Comparison of ENCODE assay signal across 9 cellular contexts in the genomic region with DNA sequence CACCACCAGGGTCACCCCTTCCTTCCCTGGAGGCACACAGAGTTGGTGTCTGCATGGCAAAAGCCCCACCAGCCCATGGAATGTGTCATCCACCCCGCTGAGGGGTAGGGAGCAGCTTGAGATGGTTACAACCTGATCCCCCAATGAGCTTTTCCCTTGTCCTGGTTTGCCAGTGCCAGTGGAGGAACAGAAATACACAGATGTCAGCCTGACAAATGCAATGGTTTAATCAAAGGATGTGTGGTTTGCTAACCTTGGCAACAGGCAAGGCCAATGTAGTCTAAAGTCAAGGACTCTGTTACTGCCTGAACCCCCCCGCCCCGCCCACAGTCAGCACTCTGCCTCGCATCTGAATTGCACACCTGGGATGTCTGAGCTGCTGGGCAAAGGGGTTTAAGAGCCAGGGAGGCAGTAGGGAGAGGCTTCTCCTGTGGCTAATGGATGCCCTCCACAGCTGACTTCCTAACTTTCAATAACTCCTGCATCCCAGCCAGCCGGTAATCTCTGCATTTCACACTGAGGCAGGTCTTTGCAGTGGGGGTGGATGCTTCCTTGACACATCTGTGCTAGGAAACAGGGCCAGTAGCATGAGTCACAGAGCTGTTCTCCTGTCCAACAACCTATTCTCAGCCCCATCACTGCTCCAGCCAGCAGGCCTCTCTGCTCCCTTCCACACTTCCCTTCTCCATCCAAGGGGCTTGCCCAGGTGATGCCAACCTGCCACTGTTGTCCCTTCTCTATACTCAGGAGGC.
A peak's percentile ranks its signal among the peaks of the same experiment; 100 is the strongest.
DNase-seq lines count a peak whose midpoint lies in the region; ATAC-seq, FAIRE-seq and TF ChIP-seq lines count a peak whose summit lies in the region.
"Had no signal": no experiment of that assay in that cellular context is flagged by ENCODE, and none has a peak within 500 bp of the region (broad histone marks: within the 10 kb centered on the region; RNA-seq: fewer than 3 reads in every experiment).

No MANE protein-coding gene starts in this region.

- H2AFZ ChIP-seq in astrocyte (ENCODE audit: low read depth, low read length), result no peak overlapping the region

- H3K27ac Mint-ChIP-seq in astrocyte (ENCODE audit: unreplicated experiment), result peak overlapping the region; percentile 80

- no peaks in the 10 kb centered on the region for H3K79me2 ChIP-seq in astrocyte (ENCODE audit: insufficient read depth, low read length)

- peak overlapping the region; percentile 34 for H3K4me3 Mint-ChIP-seq in astrocyte (ENCODE audit: unreplicated experiment)

- ATAC-seq in GM18517 (IDR thresholded peaks at IDR 0.05; ENCODE audit: unreplicated experiment) (peak; percentile 28), HG02938 (IDR thresholded peaks at IDR 0.05; ENCODE audit: unreplicated experiment) (peak; percentile 24), omental fat pad (ENCODE audit: low FRiP score) (peak; percentile 77)

- H4K20me1 ChIP-seq in astrocyte (ENCODE audit: insufficient read depth, low read length), result no peaks in the 10 kb centered on the region

- peak overlapping the region; percentile 83 for H3K27ac ChIP-seq in astrocyte (ENCODE audit: low read depth, low read length)

- H3K4me3 ChIP-seq in astrocyte (ENCODE audit: insufficient read depth, low read depth, low read length), result no peak overlapping the region

- H3K4me1 Mint-ChIP-seq in astrocyte (ENCODE audit: low read depth, unreplicated experiment), result peaks cover 20% of the 10 kb centered on the region

- FAIRE-seq in astrocyte (lab: Jason Lieb, UNC), result peak; percentile 87

- H3K27me3 Mint-ChIP-seq in astrocyte (ENCODE audit: low read depth, unreplicated experiment), result no peaks in the 10 kb centered on the region
- H3K27me3 Mint-ChIP-seq: naive B cell had no signal

- peak overlapping the region; percentile 57 for H3K9ac ChIP-seq in astrocyte (ENCODE audit: low read length)

- no peaks in the 10 kb centered on the region for H3K9me3 ChIP-seq in astrocyte (ENCODE audit: insufficient read depth, low read depth, low read length)

- DNase-seq in astrocyte (ENCODE audit: low read depth) (peak; percentile 87), omental fat pad (ENCODE audit: low spot score) (no peak), NCI-H510A treated with DMSO at 0.1 percent for 48 hours (lab: John Stamatoyannopoulos, UW) (no peak), GM19238 (ENCODE audit: insufficient read length, low spot score) (no peak), NCI-H1417 (lab: John Stamatoyannopoulos, UW) (no peak), NCI-H1417 treated with DMSO at 0.1 percent for 48 hours (lab: John Stamatoyannopoulos, UW) (no peak)
- DNase-seq: naive B cell had no signal

- no peak for TF ChIP-seq CTCF in astrocyte (IDR thresholded peaks at IDR 0.05; ENCODE audit: insufficient read depth, low read depth, low read length)
- TF ChIP-seq CTCF in omental fat pad (IDR thresholded peaks at IDR 0.05), result no peak

- H3K36me3 ChIP-seq in astrocyte (ENCODE audit: insufficient read depth, low read length), result no peaks in the 10 kb centered on the region

- H3K4me2 ChIP-seq in astrocyte (ENCODE audit: low read length), result peak overlapping the region; percentile 78

- H3K27me3 ChIP-seq in astrocyte (ENCODE audit: insufficient read depth, low read length), result no peaks in the 10 kb centered on the region

- H3K4me1 ChIP-seq in astrocyte (ENCODE audit: insufficient read depth, low read length), result peaks cover 33% of the 10 kb centered on the region

- H3K9me3 Mint-ChIP-seq in astrocyte (ENCODE audit: unreplicated experiment), result no peaks in the 10 kb centered on the region

- H3K36me3 Mint-ChIP-seq in astrocyte (ENCODE audit: low read depth, unreplicated experiment), result no peaks in the 10 kb centered on the region

Comparison
In these comparisons a context has a peak if more than half of its experiments do, and no peak if none do; other contexts are left out.
1. ATAC-seq: peak in every context shown above with its lines; median percentile 77 in omental fat pad; 28 in GM18517; 24 in HG02938.